In genomic region chr1:107142370-107142668, GRCh38 we compare ENCODE assay signal across 11 cellular contexts. TPM values are rescaled to one million over a fixed set of nuclear protein-coding genes. Genes with fewer than 3 reads are reported as not detected.
DNase-seq lines count a peak whose midpoint lies in the region; ATAC-seq and TF ChIP-seq lines count a peak whose summit lies in the region.
"Had no signal": no experiment of that assay in that cellular context is flagged by ENCODE, and none has a peak within 500 bp of the region (broad histone marks: within the 10 kb centered on the region; RNA-seq: fewer than 3 reads in every experiment).

No MANE protein-coding gene starts in this region.

- peaks cover 0 to 17% (median 13%) of the 10 kb centered on the region in 10 experiments; a peak in 14 of 20 replicates for H3K4me1 ChIP-seq in BLaER1 treated with 17β-estradiol and CSF1 and Interleukin-3, amounts not matched to agents 10 nM and 100 nM
- H3K4me1 ChIP-seq in HUES64 (ENCODE audit: insufficient read depth, low read length) (peaks cover 30% of the 10 kb centered on the region), testis (no peaks in the 10 kb centered on the region)
- peaks cover 3 to 4% of the 10 kb centered on the region in 2 donors for H3K4me1 ChIP-seq in naive thymus-derived CD4-positive, alpha-beta T cell (ENCODE audit: control insufficient read depth in 2 of 2, insufficient read depth in 2 of 2, low read length in 2 of 2)

- POLR2A ChIA-PET in naive thymus-derived CD4-positive, alpha-beta T cell (lab: Charles Lee) = no interaction called here

- H3K9ac ChIP-seq in BLaER1 treated with 17β-estradiol and CSF1 and Interleukin-3, amounts not matched to agents 10 nM and 100 nM = no peak overlapping the region
- no peak overlapping the region for H3K9ac ChIP-seq in HUES64 (ENCODE audit: low read depth, low read length)

- peak overlapping the region in 9 of 10 donors; percentile 83 to 90 (median 85) for H3K4me3 Mint-ChIP-seq in naive thymus-derived CD4-positive, alpha-beta T cell

- H3K27ac ChIP-seq in BLaER1 treated with 17β-estradiol and CSF1 and Interleukin-3, amounts not matched to agents 10 nM and 100 nM = no peak overlapping the region
- H3K27ac ChIP-seq in HUES64 (ENCODE audit: low read depth, low read length) = no peak overlapping the region
- no peak overlapping the region for H3K27ac ChIP-seq in naive thymus-derived CD4-positive, alpha-beta T cell (ENCODE audit: low read depth, low read length)
- no peak overlapping the region for H3K27ac ChIP-seq in brain microvascular endothelial cell
- H3K27ac ChIP-seq in testis = no peak overlapping the region
- H3K27ac ChIP-seq: esophagus squamous epithelium, ovary had no signal

- H3K4me3 ChIP-seq in BLaER1 treated with 17β-estradiol and CSF1 and Interleukin-3, amounts not matched to agents 10 nM and 100 nM = no peak overlapping the region
- H3K4me3 ChIP-seq in HUES64 (ENCODE audit: low read length) = peak overlapping the region; percentile 85; the same call in 1 of the 2 replicates
- H3K4me3 ChIP-seq in astrocyte of the cerebellum (ENCODE audit: low read depth, low read length) = peak overlapping the region; percentile 63
- no peak overlapping the region for H3K4me3 ChIP-seq in naive thymus-derived CD4-positive, alpha-beta T cell (ENCODE audit: low read length)
- H3K4me3 ChIP-seq in brain microvascular endothelial cell (ENCODE audit: low read depth, low read length) = no peak overlapping the region
- H3K4me3 ChIP-seq in testis = no peak overlapping the region

- no peak for TF ChIP-seq POLR2A in testis (IDR thresholded peaks at IDR 0.05)

- H3K4me2 ChIP-seq in BLaER1 treated with 17β-estradiol and CSF1 and Interleukin-3, amounts not matched to agents 10 nM and 100 nM = peak overlapping the region in 8 of 11 experiments; percentile 96 to 100 (median 99); a peak in 11 of 22 replicates

- DNase-seq in astrocyte of the cerebellum (ENCODE audit: low read depth) (no peak), brain microvascular endothelial cell (no peak), NCI-H2171 treated with DMSO at 0.1 percent for 48 hours (lab: John Stamatoyannopoulos, UW) (no peak), testis (no peak)
- DNase-seq in naive thymus-derived CD4-positive, alpha-beta T cell = no peak
- DNase-seq: esophagus squamous epithelium; ovary; stimulated activated CD4-positive, alpha-beta T cell treated with anti-CD3 and anti-CD28 coated beads, Interleukin-4, amount 100 ng/mL, for 1 hour had no signal

- TF ChIP-seq CTCF in astrocyte of the cerebellum (IDR thresholded peaks at IDR 0.05; ENCODE audit: low read depth, low read length, missing control alignments) (no peak), brain microvascular endothelial cell (IDR thresholded peaks at IDR 0.05; ENCODE audit: low read depth, low read length, missing control alignments) (no peak), testis (IDR thresholded peaks at IDR 0.05) (peak in 1 of 3 experiments; percentile 31)

- in situ Hi-C loops in astrocyte of the cerebellum (cut with HindIII; ENCODE audit: low sequenced_read_pairs) = no loop called here
- in situ Hi-C loops in brain microvascular endothelial cell (cut with HindIII; ENCODE audit: low pct_ligation_motif_present, low sequenced_read_pairs) = no loop called here

- CTCF ChIA-PET in naive thymus-derived CD4-positive, alpha-beta T cell (lab: Charles Lee) = interaction anchor here (0.6 to 0.7 kb wide), 2 partner anchors 99 to 710 kb away, joined by 4 to 5 read pairs; no protein-coding TSS in a partner anchor

- peaks cover 41 to 52% (median 46%) of the 10 kb centered on the region in 11 experiments for H3K27me3 ChIP-seq in BLaER1 treated with 17β-estradiol and CSF1 and Interleukin-3, amounts not matched to agents 10 nM and 100 nM
- H3K27me3 ChIP-seq in HUES64 (ENCODE audit: insufficient read depth, low read length) = peaks cover 27% of the 10 kb centered on the region
- H3K27me3 ChIP-seq in naive thymus-derived CD4-positive, alpha-beta T cell (ENCODE audit: control insufficient read depth in 2 of 2, insufficient read depth in 2 of 2, low read length in 2 of 2) = peaks cover 2 to 3% of the 10 kb centered on the region in 2 donors
- H3K27me3 ChIP-seq in brain microvascular endothelial cell (replicated peaks) = no peaks in the 10 kb centered on the region
- H3K27me3 ChIP-seq in testis = no peaks in the 10 kb centered on the region
- H3K27me3 ChIP-seq: ovary had no signal

- 13% methylated on average over 3 of the region's 3 CpGs for whole genome bisulfite sequencing in HUES64
- 0% methylated on average over 3 of the region's 3 CpGs for WGBS in testis, 2 donors

- intact Hi-C loops in naive thymus-derived CD4-positive, alpha-beta T cell (cut with micrococcal nuclease) = loop anchor here (1.0 to 2.0 kb wide), 3 partner anchors 86 to 96 kb away; partner anchors contain the start of gene PRMT6 (in 1 of the 2)
- intact Hi-C loops in testis (cut with DNase I; ENCODE audit: low total_unique reads) = no loop called here

- H3K36me3 Mint-ChIP-seq in naive thymus-derived CD4-positive, alpha-beta T cell = no peaks in the 10 kb centered on the region

- no peaks in the 10 kb centered on the region for H3K36me3 ChIP-seq in BLaER1 treated with 17β-estradiol and CSF1 and Interleukin-3, amounts not matched to agents 10 nM and 100 nM
- no peaks in the 10 kb centered on the region for H3K36me3 ChIP-seq in HUES64 (ENCODE audit: insufficient read depth, low read length)
- H3K36me3 ChIP-seq in naive thymus-derived CD4-positive, alpha-beta T cell (ENCODE audit: control insufficient read depth in 2 of 3, insufficient read depth in 3 of 3, low read length in 3 of 3) = no peaks in the 10 kb centered on the region
- no peaks in the 10 kb centered on the region for H3K36me3 ChIP-seq in brain microvascular endothelial cell (replicated peaks)
- H3K36me3 ChIP-seq in testis (ENCODE audit: low read depth, missing control alignments) = no peaks in the 10 kb centered on the region
- H3K36me3 ChIP-seq: esophagus squamous epithelium, ovary had no signal

- no peaks in the 10 kb centered on the region for H3K9me3 ChIP-seq in BLaER1 treated with 17β-estradiol and CSF1 and Interleukin-3, amounts not matched to agents 10 nM and 100 nM (replicated peaks in 1 of 11)
- H3K9me3 ChIP-seq in HUES64 (ENCODE audit: insufficient read depth, low read depth, low read length) = no peaks in the 10 kb centered on the region
- no peaks in the 10 kb centered on the region for H3K9me3 ChIP-seq in naive thymus-derived CD4-positive, alpha-beta T cell (ENCODE audit: control insufficient read depth in 2 of 3, low read length in 3 of 3)
- H3K9me3 ChIP-seq in testis = no peaks in the 10 kb centered on the region
- H3K9me3 ChIP-seq: esophagus squamous epithelium, ovary had no signal

- peaks cover 0 to 19% (median 3%) of the 10 kb centered on the region in 11 experiments; a peak in 4 of 22 replicates for H4K20me1 ChIP-seq in BLaER1 treated with 17β-estradiol and CSF1 and Interleukin-3, amounts not matched to agents 10 nM and 100 nM

- H3K27ac Mint-ChIP-seq in naive thymus-derived CD4-positive, alpha-beta T cell = no peak overlapping the region

- peaks cover 66 to 76% (median 75%) of the 10 kb centered on the region in 5 donors for H3K27me3 Mint-ChIP-seq in naive thymus-derived CD4-positive, alpha-beta T cell

- H3K9me3 Mint-ChIP-seq in naive thymus-derived CD4-positive, alpha-beta T cell = peaks cover 0 to 2% (median 0%) of the 10 kb centered on the region in 11 donors

- peaks cover 14 to 27% (median 25%) of the 10 kb centered on the region in 7 donors for H3K4me1 Mint-ChIP-seq in naive thymus-derived CD4-positive, alpha-beta T cell

- ATAC-seq in naive thymus-derived CD4-positive, alpha-beta T cell = no peak
- no peak for ATAC-seq in SK-N-SH treated with all-trans-retinoic acid at 6 μM for 48 hours

TF ChIP-seq in SK-N-SH treated with all-trans-retinoic acid at 6 μM for 48 hours, 23 proteins besides CTCF, POLR2A, EP300 and RAD21 (continues in another document):
- TF ChIP-seq PATZ1 (CRISPR knock-in tag; IDR thresholded peaks at IDR 0.05; ENCODE audit: borderline replicate concordance) (no peak), ZC3H10 (CRISPR knock-in tag; IDR thresholded peaks at IDR 0.05) (no peak), TOX (CRISPR knock-in tag; IDR thresholded peaks at IDR 0.05; ENCODE audit: borderline replicate concordance) (no peak), ZNF70 (CRISPR knock-in tag; IDR thresholded peaks at IDR 0.05) (no peak), CREB5 (CRISPR knock-in tag; IDR thresholded peaks at IDR 0.05; ENCODE audit: low read depth) (no peak), ESRRG (CRISPR knock-in tag; IDR thresholded peaks at IDR 0.05) (no peak), ZFP3 (CRISPR knock-in tag; IDR thresholded peaks at IDR 0.05) (no peak)

RNA-seq across cellular contexts. Expression of gene NTNG1, which starts 1.5 kb away (rescaled TPM):
- 0.55 TPM for polyA plus RNA-seq in HUES64 (2013, experiment 1 of 2)
- polyA plus RNA-seq in HUES64 (2013, experiment 2 of 2) = 0.89 TPM
- total RNA-seq in naive thymus-derived CD4-positive, alpha-beta T cell = not detected
- not detected for polyA plus RNA-seq in naive thymus-derived CD4-positive, alpha-beta T cell
- total RNA-seq in testis = 1 to 10 TPM; 1.8 to 2.2 TPM
- polyA plus RNA-seq in testis (ENCODE audit: insufficient read depth, low read depth, low replicate concordance) = 2.3 TPM

Comparison
In these comparisons a context has a peak if more than half of its experiments do, and no peak if none do; other contexts are left out.
1. H3K4me3 ChIP-seq: peak in HUES64 (single experiment) and astrocyte of the cerebellum (single experiment); none in BLaER1 treated with 17β-estradiol and CSF1 and Interleukin-3, amounts not matched to agents 10 nM and 100 nM (0 of 10), naive thymus-derived CD4-positive, alpha-beta T cell (single experiment), brain microvascular endothelial cell (single experiment) and testis (0 of 2).